ENCODE assay signal across 20 cellular contexts in genomic region chr5:45335978-45336377, GRCh38.
"Had no signal": no experiment of that assay in that cellular context is flagged by ENCODE, and none has a peak within 500 bp of the region (broad histone marks: within the 10 kb centered on the region; RNA-seq: fewer than 3 reads in every experiment).

No MANE protein-coding gene starts in this region.

- H3K27me3 ChIP-seq: dorsolateral prefrontal cortex, right lobe of liver, spleen, stomach, transverse colon had no signal

- H3K4me3 ChIP-seq: dorsolateral prefrontal cortex, mucosa of descending colon, right lobe of liver, spleen, stomach, thoracic aorta, transverse colon had no signal

- H3K4me1 Mint-ChIP-seq: central memory CD8-positive, alpha-beta T cell; naive thymus-derived CD8-positive, alpha-beta T cell; stimulated activated naive B cell treated with anti-CD40 and anti-IgM and Interleukin-4, amounts not matched to agents 10 μg/mL and 1 μg/mL and 100 μg/mL, for 72 hours had no signal

- DNase-seq: cortex of kidney; dorsolateral prefrontal cortex; effector CD8-positive, alpha-beta T cell; kidney; left colon; mammary epithelial cell; mucosa of descending colon; naive thymus-derived CD8-positive, alpha-beta T cell; posterior cingulate gyrus; right lobe of liver; spleen; stimulated activated CD4-positive, alpha-beta T cell treated with anti-CD3 and anti-CD28 coated beads, Interleukin-15, amount 100 ng/mL, for 24 hours; stimulated activated CD4-positive, alpha-beta T cell treated with anti-CD3 and anti-CD28 coated beads, Interleukin-1b, Interleukin-23, amount 100 ng/mL, for 48 hours; stimulated activated CD4-positive, alpha-beta T cell treated with anti-CD3 and anti-CD28 coated beads, Interleukin-4, amount 100 ng/mL, for 4 hours; stimulated activated naive B cell treated with anti-CD40 and anti-IgM and Interleukin-4, amounts not matched to agents 10 μg/mL and 1 μg/mL and 100 μg/mL, for 72 hours; stomach; substantia nigra; transverse colon had no signal

- H3K4me1 ChIP-seq: right lobe of liver, spleen, stomach, transverse colon had no signal

- H3K36me3 Mint-ChIP-seq: naive thymus-derived CD8-positive, alpha-beta T cell; stimulated activated naive B cell treated with anti-CD40 and anti-IgM and Interleukin-4, amounts not matched to agents 10 μg/mL and 1 μg/mL and 100 μg/mL, for 72 hours had no signal

- H3K9me3 ChIP-seq: mucosa of descending colon, right lobe of liver, thoracic aorta, transverse colon had no signal

- ATAC-seq: left colon; mucosa of descending colon; naive thymus-derived CD8-positive, alpha-beta T cell; right lobe of liver; stimulated activated naive B cell treated with anti-CD40 and anti-IgM and Interleukin-4, amounts not matched to agents 10 μg/mL and 1 μg/mL and 100 μg/mL, for 72 hours had no signal

- H3K36me3 ChIP-seq: right lobe of liver, spleen, stomach, thoracic aorta, transverse colon had no signal

- H3K27ac Mint-ChIP-seq: naive thymus-derived CD8-positive, alpha-beta T cell; stimulated activated naive B cell treated with anti-CD40 and anti-IgM and Interleukin-4, amounts not matched to agents 10 μg/mL and 1 μg/mL and 100 μg/mL, for 72 hours had no signal

- H3K27me3 Mint-ChIP-seq: central memory CD8-positive, alpha-beta T cell; naive thymus-derived CD8-positive, alpha-beta T cell; stimulated activated naive B cell treated with anti-CD40 and anti-IgM and Interleukin-4, amounts not matched to agents 10 μg/mL and 1 μg/mL and 100 μg/mL, for 72 hours had no signal

- H3K4me3 Mint-ChIP-seq: central memory CD8-positive, alpha-beta T cell; naive thymus-derived CD8-positive, alpha-beta T cell; stimulated activated naive B cell treated with anti-CD40 and anti-IgM and Interleukin-4, amounts not matched to agents 10 μg/mL and 1 μg/mL and 100 μg/mL, for 72 hours had no signal

- H3K27ac ChIP-seq: right lobe of liver, spleen, stomach, thoracic aorta, transverse colon had no signal
